ENCODE assay signal across 25 cellular contexts in the genomic region with DNA sequence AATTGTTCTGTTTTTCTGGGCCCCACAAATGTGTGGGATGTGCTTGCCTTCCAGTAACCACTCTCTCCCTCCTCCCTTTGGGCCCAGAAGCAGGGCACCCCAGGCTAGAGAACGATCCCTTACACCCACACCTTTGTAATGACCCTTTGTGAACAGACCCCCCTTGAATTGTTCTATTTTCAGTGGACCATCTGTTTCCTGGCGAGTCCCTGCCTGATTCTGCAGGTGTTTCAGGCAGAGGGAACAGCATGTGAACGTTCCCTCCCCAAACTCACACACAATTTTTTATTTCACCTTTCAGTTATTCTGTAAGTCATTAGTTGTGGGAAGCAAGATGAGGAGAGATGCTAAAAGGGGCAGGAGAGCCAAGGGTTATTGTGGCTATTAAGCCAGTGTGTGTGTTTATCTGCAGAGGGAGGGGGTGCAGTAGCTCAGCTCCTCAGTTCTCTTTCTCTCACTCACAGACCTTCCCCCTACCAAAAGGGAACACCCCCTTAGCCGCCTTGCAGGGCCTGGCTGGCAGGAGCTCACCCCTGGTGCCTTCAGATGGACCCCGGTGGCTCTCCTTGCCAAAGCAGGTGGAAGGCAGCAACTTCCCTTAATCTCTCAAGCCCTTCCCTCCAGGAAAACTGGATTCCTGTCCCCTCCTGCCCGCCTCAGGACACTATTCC.
DNase-seq lines count a peak whose midpoint lies in the region; ATAC-seq and TF ChIP-seq lines count a peak whose summit lies in the region.
"Had no signal": no experiment of that assay in that cellular context is flagged by ENCODE, and none has a peak within 500 bp of the region (broad histone marks: within the 10 kb centered on the region; RNA-seq: fewer than 3 reads in every experiment).

No MANE protein-coding gene starts in this region.

- H3K9ac ChIP-seq in neural progenitor cell: no peak overlapping the region
- H3K9ac ChIP-seq: GM23248 had no signal

- peak overlapping the region; percentile 68 for H2AFZ ChIP-seq in neural progenitor cell (replicated peaks)
- H2AFZ ChIP-seq: GM23248 had no signal

- H3K4me3 ChIP-seq in neural progenitor cell: no peak overlapping the region
- H3K4me3 ChIP-seq: GM23248, heart right ventricle, tibial nerve had no signal

- H3K27me3 ChIP-seq in neural progenitor cell: no peaks in the 10 kb centered on the region
- H3K27me3 ChIP-seq: brain microvascular endothelial cell, heart right ventricle, tibial nerve had no signal

- no peaks in the 10 kb centered on the region for H4K20me1 ChIP-seq in neural progenitor cell (ENCODE audit: low read depth)

- ATAC-seq in left cardiac atrium: no peak
- no peak for ATAC-seq in HG03432 (IDR thresholded peaks at IDR 0.05; ENCODE audit: unreplicated experiment)
- ATAC-seq: heart right ventricle, natural killer cell, Panc1 had no signal

- no peak overlapping the region for H3K27ac ChIP-seq in neural progenitor cell
- H3K27ac ChIP-seq: brain microvascular endothelial cell, GM23248, heart right ventricle, tibial nerve had no signal

- in situ Hi-C loops in KBM-7 (cut with MboI; ENCODE audit: low pct_unique_long_range_greater_than_20kb, low sequenced_read_pairs): no loop called here

- TF ChIP-seq CTCF in neural progenitor cell (IDR thresholded peaks at IDR 0.05): no peak
- TF ChIP-seq CTCF in mesothelial cell of epicardium (IDR thresholded peaks at IDR 0.05; ENCODE audit: unreplicated experiment): no peak

- H3K27me3 Mint-ChIP-seq in neural progenitor cell (ENCODE audit: insufficient read depth, low read depth) (peaks cover 2% of the 10 kb centered on the region), mesothelial cell of epicardium (ENCODE audit: low read depth) (peaks cover 2% of the 10 kb centered on the region)
- H3K27me3 Mint-ChIP-seq: activated naive CD4-positive, alpha-beta T cell treated with anti-CD3 and anti-CD28 coated beads, Interleukin-2, amount 50 U/mL, for 24 hours had no signal

- no peaks in the 10 kb centered on the region for H3K9me3 Mint-ChIP-seq in neural progenitor cell
- H3K9me3 Mint-ChIP-seq in mesothelial cell of epicardium: no peaks in the 10 kb centered on the region
- H3K9me3 Mint-ChIP-seq: activated naive CD4-positive, alpha-beta T cell treated with anti-CD3 and anti-CD28 coated beads, Interleukin-2, amount 50 U/mL, for 24 hours; HFFc6; natural killer cell had no signal

- peaks cover 6% of the 10 kb centered on the region for H3K4me1 Mint-ChIP-seq in neural progenitor cell
- peaks cover 8% of the 10 kb centered on the region for H3K4me1 Mint-ChIP-seq in mesothelial cell of epicardium
- H3K4me1 Mint-ChIP-seq: activated naive CD4-positive, alpha-beta T cell treated with anti-CD3 and anti-CD28 coated beads, Interleukin-2, amount 50 U/mL, for 24 hours; CD8-positive, alpha-beta memory T cell had no signal

- no peaks in the 10 kb centered on the region for H3K79me2 ChIP-seq in neural progenitor cell (ENCODE audit: low read depth)

- H3K27ac Mint-ChIP-seq in neural progenitor cell: no peak overlapping the region
- H3K27ac Mint-ChIP-seq in mesothelial cell of epicardium: no peak overlapping the region
- H3K27ac Mint-ChIP-seq: activated naive CD4-positive, alpha-beta T cell treated with anti-CD3 and anti-CD28 coated beads, Interleukin-2, amount 50 U/mL, for 24 hours; HFFc6; natural killer cell had no signal

- H3K4me3 Mint-ChIP-seq in neural progenitor cell: no peak overlapping the region
- no peak overlapping the region for H3K4me3 Mint-ChIP-seq in mesothelial cell of epicardium
- H3K4me3 Mint-ChIP-seq: activated naive CD4-positive, alpha-beta T cell treated with anti-CD3 and anti-CD28 coated beads, Interleukin-2, amount 50 U/mL, for 24 hours; CD8-positive, alpha-beta memory T cell; HFFc6; natural killer cell had no signal

- DNase-seq in NCI-H2171 treated with DMSO at 0.1 percent for 48 hours (lab: John Stamatoyannopoulos, UW): peak; percentile 80
- DNase-seq in NCI-H2171 (lab: John Stamatoyannopoulos, UW): no peak
- peak; percentile 31 for DNase-seq in KBM-7
- peak; percentile 94 for DNase-seq in NCI-H69 (lab: John Stamatoyannopoulos, UW)
- no peak for DNase-seq in neural progenitor cell (ENCODE audit: low spot score)
- DNase-seq in left cardiac atrium: no peak
- no peak for DNase-seq in mesothelial cell of epicardium (ENCODE audit: low spot score in 2 of 2, unreplicated experiment in 2 of 2)
- DNase-seq: activated CD4-positive, alpha-beta T cell treated with anti-CD3 and anti-CD28 coated beads for 4 hours; activated T-cell treated with anti-CD3 and anti-CD28 coated beads for 4 hours; AML-193; amygdala; brain microvascular endothelial cell; CD8-positive, alpha-beta memory T cell; DMS79; GM23248; heart right ventricle; HFFc6; IMR-90; natural killer cell; SHP77 treated with DMSO at 0.1 percent for 48 hours; stimulated activated CD4-positive, alpha-beta T cell treated with anti-CD3 and anti-CD28 coated beads, Interleukin-4, amount 100 ng/mL, for 24 hours had no signal

- H3K36me3 ChIP-seq in neural progenitor cell: no peaks in the 10 kb centered on the region
- H3K36me3 ChIP-seq: brain microvascular endothelial cell, heart right ventricle, tibial nerve had no signal

- no peaks in the 10 kb centered on the region for H3K9me3 ChIP-seq in neural progenitor cell (ENCODE audit: low read depth)
- H3K9me3 ChIP-seq: heart right ventricle, tibial nerve had no signal

- H3K36me3 Mint-ChIP-seq in neural progenitor cell (no peaks in the 10 kb centered on the region), mesothelial cell of epicardium (no peaks in the 10 kb centered on the region)
- H3K36me3 Mint-ChIP-seq: activated naive CD4-positive, alpha-beta T cell treated with anti-CD3 and anti-CD28 coated beads, Interleukin-2, amount 50 U/mL, for 24 hours; natural killer cell had no signal

- H3K4me1 ChIP-seq in neural progenitor cell: peaks cover 7% of the 10 kb centered on the region
- H3K4me1 ChIP-seq: tibial nerve had no signal

- intact Hi-C loops in left cardiac atrium (cut with DNase I): no loop called here

- no peaks in the 10 kb centered on the region for H3F3A ChIP-seq in neural progenitor cell (ENCODE audit: low read depth)

- no peak overlapping the region for H3K4me2 ChIP-seq in neural progenitor cell

Comparison
In these comparisons a context has a peak if more than half of its experiments do, and no peak if none do; other contexts are left out.
1. DNase-seq: peak in NCI-H2171 treated with DMSO at 0.1 percent for 48 hours (single experiment), KBM-7 (single experiment) and NCI-H69 (single experiment); none in NCI-H2171 (single experiment), neural progenitor cell (single experiment), left cardiac atrium (single experiment) and mesothelial cell of epicardium (0 of 2).